Comparison of ENCODE assay signal across 8 cellular contexts in the genomic region with DNA sequence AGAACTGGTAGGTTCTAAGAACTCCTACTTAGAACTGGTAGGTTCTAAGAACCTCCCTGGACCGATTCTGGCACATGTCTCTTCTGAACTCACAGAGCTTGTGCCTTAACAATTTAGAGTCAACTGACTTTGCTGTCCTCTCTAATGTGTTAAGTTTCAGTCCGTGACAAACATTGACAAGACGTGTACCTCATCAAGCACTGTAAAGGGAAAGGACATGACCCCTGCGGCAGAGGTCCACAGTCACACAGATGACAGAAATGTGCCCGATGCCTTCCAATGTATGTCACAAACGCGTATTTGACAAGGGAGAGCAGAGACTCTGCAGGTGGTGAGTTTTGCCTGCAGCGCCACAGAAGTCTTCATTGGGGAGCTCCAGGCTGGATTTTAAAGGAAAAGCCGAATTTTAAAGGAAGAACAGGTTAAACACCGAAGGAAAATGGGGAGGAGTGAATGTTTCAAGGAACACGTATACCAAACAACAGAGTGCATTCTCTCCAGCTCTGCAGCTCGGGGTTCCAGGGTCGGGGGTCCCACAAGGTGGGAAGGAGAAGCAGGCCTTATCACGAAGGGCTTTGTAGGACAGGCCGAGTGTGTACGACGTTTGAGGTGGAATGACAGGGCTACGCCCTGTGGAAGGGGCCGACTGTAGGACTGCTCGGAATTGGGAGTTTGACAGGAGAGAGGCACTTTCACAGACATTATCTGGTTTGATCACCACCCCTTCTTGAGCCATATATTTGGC.
A peak's percentile ranks its signal among the peaks of the same experiment; 100 is the strongest.
DNase-seq lines count a peak whose midpoint lies in the region; ATAC-seq and TF ChIP-seq lines count a peak whose summit lies in the region.

No MANE protein-coding gene starts in this region.

- no peaks in the 10 kb centered on the region for H3K9me3 ChIP-seq in right cardiac atrium (ENCODE audit: control insufficient read depth, low read length)
- H3K9me3 ChIP-seq in stomach = no peaks in the 10 kb centered on the region
- H3K9me3 ChIP-seq in WERI-Rb-1 (ENCODE audit: severe bottlenecking) = no peaks in the 10 kb centered on the region

- H3K27me3 ChIP-seq in right cardiac atrium (ENCODE audit: control insufficient read depth, insufficient read depth) (no peaks in the 10 kb centered on the region), stomach (no peaks in the 10 kb centered on the region), WERI-Rb-1 (ENCODE audit: insufficient read depth, low read depth, severe bottlenecking) (no peaks in the 10 kb centered on the region)

- H3K4me3 Mint-ChIP-seq in activated CD4-positive, alpha-beta T cell treated with anti-CD3 and anti-CD28 coated beads for 36 hours = peak overlapping the region; percentile 58
- H3K4me3 Mint-ChIP-seq in activated T-helper 17 cell treated with anti-CD3 and anti-CD28 coated beads, Interleukin-2, amount 50 U/mL, for 72 hours = peak overlapping the region; percentile 70
- no peak overlapping the region for H3K4me3 Mint-ChIP-seq in WTC11

- intact Hi-C loops in activated CD4-positive, alpha-beta T cell treated with anti-CD3 and anti-CD28 coated beads for 36 hours (cut with DNase I, micrococcal nuclease) = loop anchor here (5.0 to 10.0 kb wide), 3 partner anchors 50 to 527 kb away; no protein-coding TSS in a partner anchor
- intact Hi-C loops in right cardiac atrium (cut with DNase I) (loop anchor here (5.0 to 10.0 kb wide), 4 partner anchors 110 to 150 kb away; no protein-coding TSS in a partner anchor), stomach (cut with DNase I; ENCODE audit: low total_unique reads) (loop anchor here (10.0 kb wide), 1 partner anchor 150 kb away; no protein-coding TSS in a partner anchor)

- TF ChIP-seq CTCF in stomach (IDR thresholded peaks at IDR 0.05) = no peak
- TF ChIP-seq CTCF in WERI-Rb-1 (IDR thresholded peaks at IDR 0.05; ENCODE audit: low read depth, low read length) = no peak
- TF ChIP-seq CTCF in WTC11 (IDR thresholded peaks at IDR 0.05) = no peak

- peak overlapping the region; percentile 88 for H3K27ac Mint-ChIP-seq in activated CD4-positive, alpha-beta T cell treated with anti-CD3 and anti-CD28 coated beads for 36 hours
- H3K27ac Mint-ChIP-seq in activated T-helper 17 cell treated with anti-CD3 and anti-CD28 coated beads, Interleukin-2, amount 50 U/mL, for 72 hours = peak overlapping the region; percentile 97
- no peak overlapping the region for H3K27ac Mint-ChIP-seq in WTC11

- 72% methylated on average over 20 of the region's 20 CpGs for WGBS in right cardiac atrium
- 70 to 80% (median 72%) methylated on average over 20 of the region's 20 CpGs for WGBS in stomach, 5 donors

- peaks cover 3 to 60% (median 46%) of the 10 kb centered on the region in 4 donors for H3K36me3 ChIP-seq in stomach
- H3K36me3 ChIP-seq in WERI-Rb-1 = no peaks in the 10 kb centered on the region

- POLR2A ChIA-PET in activated CD4-positive, alpha-beta T cell treated with anti-CD3 and anti-CD28 coated beads for 36 hours (lab: Charles Lee) = interaction anchor here (1.4 to 3.1 kb wide), 4 partner anchors 15 to 65 kb away, joined by 3 to 35 read pairs (median 18); no protein-coding TSS in a partner anchor
- POLR2A ChIA-PET in WTC11 (lab: Charles Lee) = no interaction called here

- no peaks in the 10 kb centered on the region for H3K9me3 Mint-ChIP-seq in activated CD4-positive, alpha-beta T cell treated with anti-CD3 and anti-CD28 coated beads for 36 hours (ENCODE audit: low read depth)
- H3K9me3 Mint-ChIP-seq in activated T-helper 17 cell treated with anti-CD3 and anti-CD28 coated beads, Interleukin-2, amount 50 U/mL, for 72 hours = no peaks in the 10 kb centered on the region
- no peaks in the 10 kb centered on the region for H3K9me3 Mint-ChIP-seq in WTC11

- H3K4me3 ChIP-seq in right cardiac atrium (ENCODE audit: low read length) (no peak overlapping the region), stomach (no peak overlapping the region), WERI-Rb-1 (ENCODE audit: low read depth, low read length) (no peak overlapping the region)

- H3K4me1 ChIP-seq in right cardiac atrium (ENCODE audit: control insufficient read depth, insufficient read depth, low read length) (peaks cover 9% of the 10 kb centered on the region), stomach (peaks cover 61 to 95% (median 82%) of the 10 kb centered on the region in 4 donors)

- TF ChIP-seq EP300 in stomach (IDR thresholded peaks at IDR 0.05) = no peak

- no peaks in the 10 kb centered on the region for H3K27me3 Mint-ChIP-seq in activated CD4-positive, alpha-beta T cell treated with anti-CD3 and anti-CD28 coated beads for 36 hours
- no peaks in the 10 kb centered on the region for H3K27me3 Mint-ChIP-seq in activated T-helper 17 cell treated with anti-CD3 and anti-CD28 coated beads, Interleukin-2, amount 50 U/mL, for 72 hours
- no peaks in the 10 kb centered on the region for H3K27me3 Mint-ChIP-seq in WTC11 (ENCODE audit: low read depth)

- H3K27ac ChIP-seq in right cardiac atrium (ENCODE audit: low read length) = peak overlapping the region; percentile 56
- H3K27ac ChIP-seq in stomach = peak overlapping the region in 4 of 5 donors; percentile 74 to 85 (median 80)
- no peak overlapping the region for H3K27ac ChIP-seq in WERI-Rb-1

- ATAC-seq in activated CD4-positive, alpha-beta T cell treated with anti-CD3 and anti-CD28 coated beads for 36 hours = peak; percentile 6
- ATAC-seq in activated T-helper 17 cell treated with anti-CD3 and anti-CD28 coated beads, Interleukin-2, amount 50 U/mL, for 72 hours (replicated peaks) = peak; percentile 27
- no peak for ATAC-seq in right cardiac atrium
- no peak for ATAC-seq in WTC11
- ATAC-seq in HG03108 (IDR thresholded peaks at IDR 0.05; ENCODE audit: unreplicated experiment) = no peak

- H3K4me1 Mint-ChIP-seq in activated CD4-positive, alpha-beta T cell treated with anti-CD3 and anti-CD28 coated beads for 36 hours = peaks cover 90% of the 10 kb centered on the region
- peaks cover 76% of the 10 kb centered on the region for H3K4me1 Mint-ChIP-seq in activated T-helper 17 cell treated with anti-CD3 and anti-CD28 coated beads, Interleukin-2, amount 50 U/mL, for 72 hours
- peaks cover 40% of the 10 kb centered on the region for H3K4me1 Mint-ChIP-seq in WTC11

- peaks cover 92% of the 10 kb centered on the region for H3K36me3 Mint-ChIP-seq in activated CD4-positive, alpha-beta T cell treated with anti-CD3 and anti-CD28 coated beads for 36 hours (ENCODE audit: low read depth)
- peaks cover 100% of the 10 kb centered on the region for H3K36me3 Mint-ChIP-seq in activated T-helper 17 cell treated with anti-CD3 and anti-CD28 coated beads, Interleukin-2, amount 50 U/mL, for 72 hours (ENCODE audit: low read depth)
- H3K36me3 Mint-ChIP-seq in WTC11 = peaks cover 5% of the 10 kb centered on the region; the same call in 1 of the 2 replicates

- no peak for TF ChIP-seq POLR2A in stomach (IDR thresholded peaks at IDR 0.05)

- CTCF ChIA-PET in activated CD4-positive, alpha-beta T cell treated with anti-CD3 and anti-CD28 coated beads for 36 hours (lab: Charles Lee) = interaction anchor here (0.7 to 5.8 kb wide), 10 partner anchors 8 to 145 kb away, joined by 3 to 96 read pairs (median 14); no protein-coding TSS in a partner anchor
- CTCF ChIA-PET in WTC11 (lab: Charles Lee) = interaction anchor here (0.7 to 5.5 kb wide), 9 partner anchors 9 to 597 kb away, joined by 3 to 129 read pairs (median 25); no protein-coding TSS in a partner anchor

- DNase-seq in activated CD4-positive, alpha-beta T cell treated with anti-CD3 and anti-CD28 coated beads for 36 hours = peak; percentile 29
- DNase-seq in activated CD4-positive, alpha-beta T cell treated with anti-CD3 and anti-CD28 coated beads for 1 hour = no peak
- DNase-seq in right cardiac atrium = no peak
- no peak for DNase-seq in stomach
- no peak for DNase-seq in WERI-Rb-1
- no peak for DNase-seq in WTC11 (ENCODE audit: low spot score)

TF ChIP-seq in WTC11, 78 proteins besides CTCF, POLR2A, EP300 and RAD21 (continues in another document):
- TF ChIP-seq NR2C2 (CRISPR knock-in tag; IDR thresholded peaks at IDR 0.05) = no peak
- TF ChIP-seq CREM (CRISPR knock-in tag; IDR thresholded peaks at IDR 0.05) = no peak
- TF ChIP-seq, protein P1, sequence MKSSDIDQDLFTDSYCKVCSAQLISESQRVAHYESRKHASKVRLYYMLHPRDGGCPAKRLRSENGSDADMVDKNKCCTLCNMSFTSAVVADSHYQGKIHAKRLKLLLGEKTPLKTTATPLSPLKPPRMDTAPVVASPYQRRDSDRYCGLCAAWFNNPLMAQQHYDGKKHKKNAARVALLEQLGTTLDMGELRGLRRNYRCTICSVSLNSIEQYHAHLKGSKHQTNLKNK (CRISPR knock-in tag; IDR thresholded peaks at IDR 0.05) = no peak
- TF ChIP-seq, protein P2, sequence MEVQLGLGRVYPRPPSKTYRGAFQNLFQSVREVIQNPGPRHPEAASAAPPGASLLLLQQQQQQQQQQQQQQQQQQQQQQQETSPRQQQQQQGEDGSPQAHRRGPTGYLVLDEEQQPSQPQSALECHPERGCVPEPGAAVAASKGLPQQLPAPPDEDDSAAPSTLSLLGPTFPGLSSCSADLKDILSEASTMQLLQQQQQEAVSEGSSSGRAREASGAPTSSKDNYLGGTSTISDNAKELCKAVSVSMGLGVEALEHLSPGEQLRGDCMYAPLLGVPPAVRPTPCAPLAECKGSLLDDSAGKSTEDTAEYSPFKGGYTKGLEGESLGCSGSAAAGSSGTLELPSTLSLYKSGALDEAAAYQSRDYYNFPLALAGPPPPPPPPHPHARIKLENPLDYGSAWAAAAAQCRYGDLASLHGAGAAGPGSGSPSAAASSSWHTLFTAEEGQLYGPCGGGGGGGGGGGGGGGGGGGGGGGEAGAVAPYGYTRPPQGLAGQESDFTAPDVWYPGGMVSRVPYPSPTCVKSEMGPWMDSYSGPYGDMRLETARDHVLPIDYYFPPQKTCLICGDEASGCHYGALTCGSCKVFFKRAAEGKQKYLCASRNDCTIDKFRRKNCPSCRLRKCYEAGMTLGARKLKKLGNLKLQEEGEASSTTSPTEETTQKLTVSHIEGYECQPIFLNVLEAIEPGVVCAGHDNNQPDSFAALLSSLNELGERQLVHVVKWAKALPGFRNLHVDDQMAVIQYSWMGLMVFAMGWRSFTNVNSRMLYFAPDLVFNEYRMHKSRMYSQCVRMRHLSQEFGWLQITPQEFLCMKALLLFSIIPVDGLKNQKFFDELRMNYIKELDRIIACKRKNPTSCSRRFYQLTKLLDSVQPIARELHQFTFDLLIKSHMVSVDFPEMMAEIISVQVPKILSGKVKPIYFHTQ (CRISPR knock-in tag; IDR thresholded peaks at IDR 0.05) = no peak
- no peak for TF ChIP-seq SMAD3 (CRISPR knock-in tag; IDR thresholded peaks at IDR 0.05; ENCODE audit: borderline replicate concordance)
- TF ChIP-seq FOXP1 (CRISPR knock-in tag; IDR thresholded peaks at IDR 0.05; ENCODE audit: borderline replicate concordance) = no peak

Comparison
In these comparisons a context has a peak if more than half of its experiments do, and no peak if none do; other contexts are left out.
1. ATAC-seq: peak in activated CD4-positive, alpha-beta T cell treated with anti-CD3 and anti-CD28 coated beads for 36 hours (single experiment) and activated T-helper 17 cell treated with anti-CD3 and anti-CD28 coated beads, Interleukin-2, amount 50 U/mL, for 72 hours (single experiment); none in right cardiac atrium (0 of 2), WTC11 (single experiment) and HG03108 (single experiment).